ENCODE assay signal across 25 cellular contexts in genomic region chr17:10624966-10625365, GRCh38. TPM values are rescaled to one million over a fixed set of nuclear protein-coding genes. Genes with fewer than 3 reads are reported as not detected.
DNase-seq lines count a peak whose midpoint lies in the region; ATAC-seq, FAIRE-seq and TF ChIP-seq lines count a peak whose summit lies in the region.
"Had no signal": no experiment of that assay in that cellular context is flagged by ENCODE, and none has a peak within 500 bp of the region (broad histone marks: within the 10 kb centered on the region; RNA-seq: fewer than 3 reads in every experiment).

No MANE protein-coding gene starts in this region.

- no peaks in the 10 kb centered on the region for H3K79me1 ChIP-seq in mesendoderm (ENCODE audit: low read length)

- no peak for TF ChIP-seq POLR2A in gastrocnemius medialis (IDR thresholded peaks at IDR 0.05)
- no peak for TF ChIP-seq POLR2A in GM12892 (IDR thresholded peaks at IDR 0.05; ENCODE audit: low read depth, low read length)

- in situ Hi-C loops in gastrocnemius medialis (cut with MboI; ENCODE audit: low sequenced_read_pairs in 4 of 4) (loop anchor here in 3 of 4 donors (25.0 kb wide), 2 partner anchors 212 to 713 kb away; partner anchors contain the start of genes RCVRN (in 3 of the 3) and PIRT (in 1 of the 3)), GM13976 (cut with MboI; ENCODE audit: low sequenced_read_pairs, unreplicated experiment) (loop anchor here (25.0 kb wide), 1 partner anchor 663 kb away; no protein-coding TSS in a partner anchor)

- no peak overlapping the region for H4K5ac ChIP-seq in mesendoderm (ENCODE audit: low read length)

- H4K8ac ChIP-seq in mesendoderm (ENCODE audit: low read depth, low read length): no peak overlapping the region

- FAIRE-seq in keratinocyte (lab: Jason Lieb, UNC) (no peak), GM12892 (lab: Jason Lieb, UNC) (no peak)
- FAIRE-seq: H1 had no signal

- no peak overlapping the region for H3K56ac ChIP-seq in mesendoderm (ENCODE audit: low read length)

- H3K9me1 ChIP-seq in keratinocyte (ENCODE audit: control insufficient read depth, extremely low read depth, insufficient read depth, low read length): no peaks in the 10 kb centered on the region

- no peak overlapping the region for H2AK5ac ChIP-seq in mesendoderm (ENCODE audit: low read length)

- TF ChIP-seq CTCF in keratinocyte (optimal IDR thresholded peaks at IDR 0.05 in 1 of 3, IDR thresholded peaks at IDR 0.05 in 1 of 3, conservative IDR thresholded peaks at IDR 0.05 in 1 of 3; ENCODE audit: extremely low read depth in 1 of 3, insufficient read depth in 2 of 3, low read length in 3 of 3) (no peak), gastrocnemius medialis (IDR thresholded peaks at IDR 0.05 in 4 of 5, conservative IDR thresholded peaks at IDR 0.05 in 1 of 5) (no peak), GM13976 (IDR thresholded peaks at IDR 0.05; ENCODE audit: borderline replicate concordance, control extremely low read depth, extremely low read depth, insufficient read depth, missing control alignments) (no peak)

- H3K9ac ChIP-seq in keratinocyte (ENCODE audit: control insufficient read depth, extremely low read depth, insufficient read depth, low read length): no peak overlapping the region
- H3K9ac ChIP-seq in mesendoderm (ENCODE audit: low read length): no peak overlapping the region

- H3K79me2 ChIP-seq in keratinocyte (ENCODE audit: control insufficient read depth, insufficient read depth, low read length) (no peaks in the 10 kb centered on the region), mesendoderm (ENCODE audit: control insufficient read depth, insufficient read depth, low read length) (no peaks in the 10 kb centered on the region)

- DNase-seq in NCI-H2171 treated with DMSO at 0.1 percent for 48 hours (lab: John Stamatoyannopoulos, UW) (peak; percentile 12), NCI-H2171 (lab: John Stamatoyannopoulos, UW) (no peak), keratinocyte (ENCODE audit: low read depth, low spot score) (no peak), gastrocnemius medialis (peak; percentile 56 to 75), GM12892 (ENCODE audit: insufficient read length) (no peak), GM13976 (ENCODE audit: low spot score) (no peak), mesendoderm (no peak)
- DNase-seq: CD8-positive, alpha-beta T cell; DMS153; HCEC 1CT; NCI-H1048; NCI-H1417; NCI-H1694; NCI-H2081; NCI-H345; NCI-H510A treated with DMSO at 0.1 percent for 48 hours; NCI-H774; SHP77 treated with DMSO at 0.1 percent for 48 hours had no signal

- no peak overlapping the region for H3K23ac ChIP-seq in mesendoderm (ENCODE audit: low read length)

- intact Hi-C loops in gastrocnemius medialis (cut with DNase I; ENCODE audit: low total_unique reads): no loop called here

- no peaks in the 10 kb centered on the region for H4K20me1 ChIP-seq in keratinocyte (ENCODE audit: control insufficient read depth, extremely low read depth, insufficient read depth, low read length)

- no peak overlapping the region for H2BK5ac ChIP-seq in mesendoderm (ENCODE audit: low read length)

- H2BK15ac ChIP-seq in mesendoderm (replicated peaks; ENCODE audit: low read depth): no peak overlapping the region

- no CpG with 5 or more reads among the region's 10 CpGs for WGBS in mesendoderm (ENCODE audit: extremely low coverage, insufficient coverage, low lambda C conversion rate)

- ATAC-seq in gastrocnemius medialis: peak; percentile 59 to 80
- ATAC-seq in GM19397 (IDR thresholded peaks at IDR 0.05; ENCODE audit: unreplicated experiment): no peak
- ATAC-seq: CD8-positive, alpha-beta T cell; Panc1 had no signal

- dilution Hi-C loops in keratinocyte (cut with MboI; ENCODE audit: extremely low pct_ligation_motif_present, low sequenced_read_pairs): loop anchor here (25.0 kb wide), 1 partner anchor 338 kb away; no protein-coding TSS in a partner anchor

- H3K36me3 ChIP-seq in keratinocyte (ENCODE audit: control insufficient read depth in 2 of 2, extremely low read depth in 1 of 2, insufficient read depth in 2 of 2, low read length in 2 of 2) (no peaks in the 10 kb centered on the region), gastrocnemius medialis (peaks cover 0 to 12% of the 10 kb centered on the region in 2 donors), mesendoderm (ENCODE audit: control insufficient read depth, insufficient read depth, low read length) (no peaks in the 10 kb centered on the region)

- no peak overlapping the region for H3K18ac ChIP-seq in mesendoderm (ENCODE audit: low read length)

- H3K4ac ChIP-seq in mesendoderm (ENCODE audit: low read depth, low read length): no peak overlapping the region

- no peaks in the 10 kb centered on the region for H3K9me3 ChIP-seq in keratinocyte (ENCODE audit: control insufficient read depth, low read depth, low read length)
- H3K9me3 ChIP-seq in gastrocnemius medialis: no peaks in the 10 kb centered on the region

- H3K4me3 ChIP-seq in keratinocyte (ENCODE audit: control insufficient read depth in 2 of 3, extremely low read depth in 1 of 3, insufficient read depth in 2 of 3, low read depth in 1 of 3, low read length in 3 of 3) (no peak overlapping the region), gastrocnemius medialis (no peak overlapping the region), mesendoderm (ENCODE audit: low read length) (no peak overlapping the region)
- H3K4me3 ChIP-seq: SK-N-MC had no signal

- H3K4me2 ChIP-seq in keratinocyte (ENCODE audit: control insufficient read depth, extremely low read depth, insufficient read depth, low read depth, low read length): peak overlapping the region; percentile 49
- no peak overlapping the region for H3K4me2 ChIP-seq in mesendoderm (ENCODE audit: low read length)

- peaks cover 43% of the 10 kb centered on the region for H3K4me1 ChIP-seq in keratinocyte (ENCODE audit: control insufficient read depth, extremely low read depth, insufficient read depth, low read length)
- H3K4me1 ChIP-seq in gastrocnemius medialis: peaks cover 15 to 27% of the 10 kb centered on the region in 2 donors
- H3K4me1 ChIP-seq in mesendoderm (ENCODE audit: control insufficient read depth, low read depth, low read length): no peaks in the 10 kb centered on the region

- H3K27me3 ChIP-seq in keratinocyte (ENCODE audit: control insufficient read depth, extremely low read depth, insufficient read depth, low read length) (no peaks in the 10 kb centered on the region), gastrocnemius medialis (no peaks in the 10 kb centered on the region), mesendoderm (ENCODE audit: insufficient read depth, low read length, poor library complexity) (no peaks in the 10 kb centered on the region)

- no peak overlapping the region for H2BK120ac ChIP-seq in mesendoderm (ENCODE audit: low read depth, low read length)

- H2AFZ ChIP-seq in keratinocyte (ENCODE audit: control insufficient read depth, low read length): no peak overlapping the region

- H3K27ac ChIP-seq in keratinocyte (ENCODE audit: control insufficient read depth, insufficient read depth, low read length): no peak overlapping the region
- H3K27ac ChIP-seq in gastrocnemius medialis: peak overlapping the region; percentile 68 to 84 (median 74)
- H3K27ac ChIP-seq in mesendoderm (ENCODE audit: low read depth, low read length): no peak overlapping the region
- H3K27ac ChIP-seq: 22Rv1, C4-2B, RWPE1, SK-N-MC had no signal

RNA-seq across cellular contexts. Expression of gene MYH3, which starts 32.1 kb away (rescaled TPM):
- polyA plus RNA-seq in keratinocyte: 0.67 to 0.83 TPM (median 0.76 TPM) in 3 replicates
- 2.8 TPM for polyA plus RNA-seq in keratinocyte (2011; ENCODE audit: low read depth)
- polyA plus RNA-seq in keratinocyte (2011; cell fraction: cytosol; rRNA removed): 0.21 and 0.43 TPM in 2 replicates
- polyA plus RNA-seq in keratinocyte (2011; cell fraction: nucleus; rRNA removed): 4.9 and 5.4 TPM in 2 replicates
- 0.90 and 1.1 TPM in 2 replicates for polyA plus RNA-seq in keratinocyte (2012; ENCODE audit: low replicate concordance)
- 0.82 to 4.2 TPM in 2 of 3 replicates, not detected in the other for polyA minus RNA-seq in keratinocyte
- polyA minus RNA-seq in keratinocyte (2011; cell fraction: cytosol; rRNA and poly(A)+ RNA removed): not detected
- polyA minus RNA-seq in keratinocyte (2011; cell fraction: nucleus; rRNA and poly(A)+ RNA removed): 0.32 and 0.85 TPM in 2 replicates
- 10 to 100 TPM in 1 of 4 donors, 1 to 10 TPM in 3; 1.5 to 17.6 (median 5.3) TPM for total RNA-seq in gastrocnemius medialis
- 1.3 TPM for polyA plus RNA-seq in GM12892 (2012; ENCODE audit: missing spikeins)
- polyA plus RNA-seq in mesendoderm (2013, experiment 1 of 2): 1.1 TPM
- 0.70 TPM for polyA plus RNA-seq in mesendoderm (2013, experiment 2 of 2)

Comparison
In these comparisons a context has a peak if more than half of its experiments do, and no peak if none do; other contexts are left out.
1. DNase-seq: peak in NCI-H2171 treated with DMSO at 0.1 percent for 48 hours (single experiment) and gastrocnemius medialis (2 of 2); none in NCI-H2171 (single experiment), keratinocyte (single experiment), GM12892 (single experiment), GM13976 (single experiment) and mesendoderm (single experiment).
2. H3K27ac ChIP-seq: peak in gastrocnemius medialis (4 of 4); none in keratinocyte (single experiment) and mesendoderm (single experiment).